Comparison of ENCODE assay signal across 1 cellular context in genomic region chr17:77180503-77181330, GRCh38.
A peak's percentile ranks its signal among the peaks of the same experiment; 100 is the strongest.
TF ChIP-seq lines count a peak whose summit lies in the region.

No MANE protein-coding gene starts in this region.

TF ChIP-seq in HepG2, 621 proteins besides CTCF, POLR2A, EP300 and RAD21 (continued from another document and continues in another):
- TF ChIP-seq ZNF704 (CRISPR knock-in tag; IDR thresholded peaks at IDR 0.05; ENCODE audit: borderline replicate concordance), result no peak
- peak; percentile 35; the same call in 1 of the 2 replicates for TF ChIP-seq PITX1 (CRISPR knock-in tag; IDR thresholded peaks at IDR 0.05)
- no peak for TF ChIP-seq ZNF552 (CRISPR knock-in tag; IDR thresholded peaks at IDR 0.05; ENCODE audit: borderline replicate concordance)
- TF ChIP-seq ZIK1 (CRISPR knock-in tag; IDR thresholded peaks at IDR 0.05; ENCODE audit: borderline replicate concordance, low read depth), result no peak
- no peak for TF ChIP-seq ZNF530 (CRISPR knock-in tag; IDR thresholded peaks at IDR 0.05; ENCODE audit: low read depth)
- TF ChIP-seq ZNF121 (CRISPR knock-in tag; IDR thresholded peaks at IDR 0.05), result no peak
- no peak for TF ChIP-seq KLF9 (CRISPR knock-in tag; IDR thresholded peaks at IDR 0.05; ENCODE audit: low read depth)
- TF ChIP-seq NR0B2 (CRISPR knock-in tag; IDR thresholded peaks at IDR 0.05), result no peak
- no peak for TF ChIP-seq IRX3 (CRISPR knock-in tag; IDR thresholded peaks at IDR 0.05; ENCODE audit: borderline replicate concordance, low read depth)
- no peak for TF ChIP-seq SNAPC2 (CRISPR knock-in tag; IDR thresholded peaks at IDR 0.05)
- no peak for TF ChIP-seq LCORL (IDR thresholded peaks at IDR 0.05)
- TF ChIP-seq LCORL (CRISPR knock-in tag; IDR thresholded peaks at IDR 0.05), result peak; percentile 72; the same call in 1 of the 2 replicates
- no peak for TF ChIP-seq BORCS8-MEF2B (CRISPR knock-in tag; IDR thresholded peaks at IDR 0.05)
- no peak for TF ChIP-seq ZNF780A (CRISPR knock-in tag; IDR thresholded peaks at IDR 0.05)
- no peak for TF ChIP-seq ARHGAP35 (CRISPR knock-in tag; IDR thresholded peaks at IDR 0.05; ENCODE audit: borderline replicate concordance)
- no peak for TF ChIP-seq MEF2D (CRISPR knock-in tag; IDR thresholded peaks at IDR 0.05)
- TF ChIP-seq ARNT (IDR thresholded peaks at IDR 0.05), result no peak
- no peak for TF ChIP-seq ATF3 (CRISPR knock-in tag; IDR thresholded peaks at IDR 0.05)
- TF ChIP-seq DR1 (CRISPR knock-in tag; IDR thresholded peaks at IDR 0.05), result no peak
- TF ChIP-seq NCOA5 (CRISPR knock-in tag; IDR thresholded peaks at IDR 0.05), result no peak
- no peak for TF ChIP-seq FOXO4 (CRISPR knock-in tag; conservative IDR thresholded peaks at IDR 0.05)
- TF ChIP-seq HDAC2 (CRISPR knock-in tag; IDR thresholded peaks at IDR 0.05), result no peak; the same call in none of the 2 replicates
- no peak for TF ChIP-seq NFKB2 (CRISPR knock-in tag; IDR thresholded peaks at IDR 0.05; ENCODE audit: borderline replicate concordance)
- no peak for TF ChIP-seq MLLT10 (CRISPR knock-in tag; IDR thresholded peaks at IDR 0.05)
- no peak; the same call in 1 of the 2 replicates for TF ChIP-seq ZNF761 (CRISPR knock-in tag; conservative IDR thresholded peaks at IDR 0.05)
- TF ChIP-seq HOXA3 (CRISPR knock-in tag; IDR thresholded peaks at IDR 0.05), result peak; percentile 68
- TF ChIP-seq ZSCAN25 (CRISPR knock-in tag; IDR thresholded peaks at IDR 0.05), result no peak
- no peak for TF ChIP-seq SP4 (CRISPR knock-in tag; IDR thresholded peaks at IDR 0.05)
- TF ChIP-seq PRDM4 (CRISPR knock-in tag; IDR thresholded peaks at IDR 0.05; ENCODE audit: borderline replicate concordance), result no peak
- no peak for TF ChIP-seq ZNF674 (CRISPR knock-in tag; IDR thresholded peaks at IDR 0.05; ENCODE audit: low read depth)
- TF ChIP-seq SALL2 (CRISPR knock-in tag; IDR thresholded peaks at IDR 0.05), result no peak
- no peak for TF ChIP-seq ZKSCAN5 (CRISPR knock-in tag; IDR thresholded peaks at IDR 0.05)
- no peak; the same call in 1 of the 2 replicates for TF ChIP-seq CEBPG (CRISPR knock-in tag; IDR thresholded peaks at IDR 0.05)
- no peak for TF ChIP-seq ZZZ3 (CRISPR knock-in tag; IDR thresholded peaks at IDR 0.05; ENCODE audit: borderline replicate concordance)
- no peak for TF ChIP-seq SP5 (CRISPR knock-in tag; IDR thresholded peaks at IDR 0.05; ENCODE audit: borderline replicate concordance, low read depth)
- no peak; the same call in 1 of the 2 replicates for TF ChIP-seq KLF11 (CRISPR knock-in tag; IDR thresholded peaks at IDR 0.05)
- TF ChIP-seq, protein P1, sequence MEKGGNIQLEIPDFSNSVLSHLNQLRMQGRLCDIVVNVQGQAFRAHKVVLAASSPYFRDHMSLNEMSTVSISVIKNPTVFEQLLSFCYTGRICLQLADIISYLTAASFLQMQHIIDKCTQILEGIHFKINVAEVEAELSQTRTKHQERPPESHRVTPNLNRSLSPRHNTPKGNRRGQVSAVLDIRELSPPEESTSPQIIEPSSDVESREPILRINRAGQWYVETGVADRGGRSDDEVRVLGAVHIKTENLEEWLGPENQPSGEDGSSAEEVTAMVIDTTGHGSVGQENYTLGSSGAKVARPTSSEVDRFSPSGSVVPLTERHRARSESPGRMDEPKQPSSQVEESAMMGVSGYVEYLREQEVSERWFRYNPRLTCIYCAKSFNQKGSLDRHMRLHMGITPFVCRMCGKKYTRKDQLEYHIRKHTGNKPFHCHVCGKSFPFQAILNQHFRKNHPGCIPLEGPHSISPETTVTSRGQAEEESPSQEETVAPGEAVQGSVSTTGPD (CRISPR knock-in tag; IDR thresholded peaks at IDR 0.05), result peak; percentile 98
- no peak for TF ChIP-seq MAFK (conservative IDR thresholded peaks at IDR 0.05 in 1 of 2, IDR thresholded peaks at IDR 0.05 in 1 of 2; ENCODE audit: low read length in 2 of 2)
- peak; percentile 54; the same call in 1 of the 2 replicates for TF ChIP-seq ZMYM3 (CRISPR knock-in tag; IDR thresholded peaks at IDR 0.05)
- TF ChIP-seq ZEB1 (IDR thresholded peaks at IDR 0.05; ENCODE audit: insufficient replicate concordance, low read depth), result no peak
- no peak for TF ChIP-seq ZNF749 (CRISPR knock-in tag; IDR thresholded peaks at IDR 0.05; ENCODE audit: borderline replicate concordance)
- TF ChIP-seq MLXIP (CRISPR knock-in tag; IDR thresholded peaks at IDR 0.05; ENCODE audit: borderline replicate concordance), result no peak
- no peak for TF ChIP-seq STAT5B (CRISPR knock-in tag; IDR thresholded peaks at IDR 0.05)
- no peak for TF ChIP-seq MYC (CRISPR knock-in tag; IDR thresholded peaks at IDR 0.05; ENCODE audit: borderline replicate concordance)
- no peak for TF ChIP-seq ESRRA (CRISPR knock-in tag; IDR thresholded peaks at IDR 0.05; ENCODE audit: low read depth)
- no peak for TF ChIP-seq SP1 (IDR thresholded peaks at IDR 0.05)
- TF ChIP-seq SP1 (CRISPR knock-in tag; IDR thresholded peaks at IDR 0.05), result no peak
- peak; percentile 61; the same call in 1 of the 2 replicates for TF ChIP-seq PHF21A (CRISPR knock-in tag; IDR thresholded peaks at IDR 0.05)
- TF ChIP-seq, protein P2, sequence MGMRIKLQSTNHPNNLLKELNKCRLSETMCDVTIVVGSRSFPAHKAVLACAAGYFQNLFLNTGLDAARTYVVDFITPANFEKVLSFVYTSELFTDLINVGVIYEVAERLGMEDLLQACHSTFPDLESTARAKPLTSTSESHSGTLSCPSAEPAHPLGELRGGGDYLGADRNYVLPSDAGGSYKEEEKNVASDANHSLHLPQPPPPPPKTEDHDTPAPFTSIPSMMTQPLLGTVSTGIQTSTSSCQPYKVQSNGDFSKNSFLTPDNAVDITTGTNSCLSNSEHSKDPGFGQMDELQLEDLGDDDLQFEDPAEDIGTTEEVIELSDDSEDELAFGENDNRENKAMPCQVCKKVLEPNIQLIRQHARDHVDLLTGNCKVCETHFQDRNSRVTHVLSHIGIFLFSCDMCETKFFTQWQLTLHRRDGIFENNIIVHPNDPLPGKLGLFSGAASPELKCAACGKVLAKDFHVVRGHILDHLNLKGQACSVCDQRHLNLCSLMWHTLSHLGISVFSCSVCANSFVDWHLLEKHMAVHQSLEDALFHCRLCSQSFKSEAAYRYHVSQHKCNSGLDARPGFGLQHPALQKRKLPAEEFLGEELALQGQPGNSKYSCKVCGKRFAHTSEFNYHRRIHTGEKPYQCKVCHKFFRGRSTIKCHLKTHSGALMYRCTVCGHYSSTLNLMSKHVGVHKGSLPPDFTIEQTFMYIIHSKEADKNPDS (CRISPR knock-in tag; IDR thresholded peaks at IDR 0.05), result no peak
- TF ChIP-seq U2AF2 (IDR thresholded peaks at IDR 0.05; ENCODE audit: low read depth, low read length), result no peak
- no peak for TF ChIP-seq ZSCAN31 (CRISPR knock-in tag; IDR thresholded peaks at IDR 0.05; ENCODE audit: low read depth)
- peak; percentile 44; the same call in 1 of the 2 replicates for TF ChIP-seq ZNF292 (CRISPR knock-in tag; IDR thresholded peaks at IDR 0.05; ENCODE audit: borderline replicate concordance, low read depth)
- no peak for TF ChIP-seq ELF4 (CRISPR knock-in tag; IDR thresholded peaks at IDR 0.05; ENCODE audit: borderline replicate concordance)
- TF ChIP-seq, protein P3, sequence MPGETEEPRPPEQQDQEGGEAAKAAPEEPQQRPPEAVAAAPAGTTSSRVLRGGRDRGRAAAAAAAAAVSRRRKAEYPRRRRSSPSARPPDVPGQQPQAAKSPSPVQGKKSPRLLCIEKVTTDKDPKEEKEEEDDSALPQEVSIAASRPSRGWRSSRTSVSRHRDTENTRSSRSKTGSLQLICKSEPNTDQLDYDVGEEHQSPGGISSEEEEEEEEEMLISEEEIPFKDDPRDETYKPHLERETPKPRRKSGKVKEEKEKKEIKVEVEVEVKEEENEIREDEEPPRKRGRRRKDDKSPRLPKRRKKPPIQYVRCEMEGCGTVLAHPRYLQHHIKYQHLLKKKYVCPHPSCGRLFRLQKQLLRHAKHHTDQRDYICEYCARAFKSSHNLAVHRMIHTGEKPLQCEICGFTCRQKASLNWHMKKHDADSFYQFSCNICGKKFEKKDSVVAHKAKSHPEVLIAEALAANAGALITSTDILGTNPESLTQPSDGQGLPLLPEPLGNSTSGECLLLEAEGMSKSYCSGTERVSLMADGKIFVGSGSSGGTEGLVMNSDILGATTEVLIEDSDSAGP (CRISPR knock-in tag; IDR thresholded peaks at IDR 0.05; ENCODE audit: borderline replicate concordance), result 0 out of 2 replicates have a peak, but pooled peaks have one; percentile 25
- TF ChIP-seq GTF3A (CRISPR knock-in tag; conservative IDR thresholded peaks at IDR 0.05), result no peak
- no peak for TF ChIP-seq GPBP1L1 (CRISPR knock-in tag; IDR thresholded peaks at IDR 0.05)
- TF ChIP-seq REL (CRISPR knock-in tag; conservative IDR thresholded peaks at IDR 0.05), result no peak
